ENCODE assay signal across 8 cellular contexts in genomic region chr19:19404879-19405860, GRCh38. TPM values are rescaled to one million over a fixed set of nuclear protein-coding genes. Genes with fewer than 3 reads are reported as not detected.
DNase-seq lines count a peak whose midpoint lies in the region; ATAC-seq and TF ChIP-seq lines count a peak whose summit lies in the region.

Gene GATAD2A, plus strand, starts transcription at chr19:19405675. Its CDS starts 59,671 bp downstream, at chr19:19465346.

- H3K9ac ChIP-seq in MM.1S (ENCODE audit: low read length), result peak within 1 kb of the TSS; percentile 75; the same call in 1 of the 2 replicates

- no peaks in the 10 kb centered on the region for H3K27me3 ChIP-seq in MM.1S (replicated peaks; ENCODE audit: insufficient read depth, low read length)
- no peaks in the 10 kb centered on the region for H3K27me3 ChIP-seq in osteoblast (ENCODE audit: insufficient read depth, low read length)
- no peaks in the 10 kb centered on the region for H3K27me3 ChIP-seq in testis

- ATAC-seq in activated naive CD4-positive, alpha-beta T cell treated with anti-CD3 and anti-CD28 coated beads, Interleukin-2, amount 50 U/mL, for 72 hours, result peak; percentile 76 to 77

- peak; percentile 92 for DNase-seq in GM04504 (ENCODE audit: low read depth)
- peak; percentile 95 for DNase-seq in HCEC 1CT
- peak; percentile 92 for DNase-seq in MM.1S
- DNase-seq in SKM-1 (lab: John Stamatoyannopoulos, UW; ENCODE audit: unreplicated experiment), result peak; percentile 47
- DNase-seq in activated naive CD4-positive, alpha-beta T cell treated with anti-CD3 and anti-CD28 coated beads, Interleukin-2, amount 50 U/mL, for 72 hours (ENCODE audit: low spot score in 2 of 2), result peak; percentile 94 to 96
- no peak for DNase-seq in glomerular endothelial cell (ENCODE audit: extremely low read depth, low read depth, low spot score)
- peak; percentile 98 for DNase-seq in osteoblast (ENCODE audit: insufficient read length, low spot score, missing footprints)
- DNase-seq in testis, result peak; percentile 97

- peak within 1 kb of the TSS; percentile 100 for H3K4me2 ChIP-seq in MM.1S (ENCODE audit: low read depth, low read length)
- peak within 1 kb of the TSS; percentile 86 for H3K4me2 ChIP-seq in osteoblast (ENCODE audit: insufficient read depth, low read length)

- no peaks in the 10 kb centered on the region for H3K9me3 ChIP-seq in MM.1S (replicated peaks; ENCODE audit: insufficient read depth, low read length)
- H3K9me3 ChIP-seq in osteoblast (ENCODE audit: low read depth, low read length), result no peaks in the 10 kb centered on the region
- H3K9me3 ChIP-seq in testis, result no peaks in the 10 kb centered on the region

- no peaks in the 10 kb centered on the region for H3K36me3 ChIP-seq in MM.1S (replicated peaks; ENCODE audit: insufficient read depth, low read length)
- no peaks in the 10 kb centered on the region for H3K36me3 ChIP-seq in osteoblast (ENCODE audit: insufficient read depth, low read length)
- H3K36me3 ChIP-seq in testis (ENCODE audit: low read depth, missing control alignments), result no peaks in the 10 kb centered on the region

- intact Hi-C loops in testis (cut with DNase I; ENCODE audit: low total_unique reads), result no loop called here

- H3K9me2 ChIP-seq in MM.1S (replicated peaks; ENCODE audit: insufficient read depth, low read length), result no peaks in the 10 kb centered on the region

- peak within 1 kb of the TSS; percentile 32; the same call in 1 of the 2 replicates for H3K27ac ChIP-seq in MM.1S (ENCODE audit: low read length)
- H3K27ac ChIP-seq in osteoblast (ENCODE audit: low read depth, low read length), result peak within 1 kb of the TSS; percentile 90
- H3K27ac ChIP-seq in testis, result peak within 1 kb of the TSS; percentile 78 to 93

- WGBS in testis, 2 donors, result 4 to 5% methylated on average over 19 to 47 of the region's 90 CpGs

- peaks cover 16% of the 10 kb centered on the region for H3F3A ChIP-seq in MM.1S (ENCODE audit: insufficient read depth, low read length)

- H4K20me1 ChIP-seq in MM.1S (ENCODE audit: insufficient read depth, low read length) (peaks cover 33% of the 10 kb centered on the region), osteoblast (ENCODE audit: insufficient read depth, low read length) (peaks cover 35% of the 10 kb centered on the region)

- no peaks in the 10 kb centered on the region for H3K9me3 Mint-ChIP-seq in activated naive CD4-positive, alpha-beta T cell treated with anti-CD3 and anti-CD28 coated beads, Interleukin-2, amount 50 U/mL, for 72 hours

- H3K4me3 ChIP-seq in MM.1S (ENCODE audit: low read length) (peak within 1 kb of the TSS; percentile 82), osteoblast (ENCODE audit: insufficient read depth, low read length) (peak within 1 kb of the TSS; percentile 83), testis (peak within 1 kb of the TSS; percentile 93 to 94)

- peak; percentile 15; the same call in 1 of the 2 replicates for TF ChIP-seq CTCF in MM.1S (IDR thresholded peaks at IDR 0.05; ENCODE audit: low read length)
- TF ChIP-seq CTCF in osteoblast (IDR thresholded peaks at IDR 0.05; ENCODE audit: extremely low read depth, low read depth, low read length), result peak; percentile 28
- TF ChIP-seq CTCF in testis (IDR thresholded peaks at IDR 0.05), result peak in 1 of 3 experiments; percentile 34

- H3K4me1 ChIP-seq in MM.1S (ENCODE audit: low read length) (peaks cover 12% of the 10 kb centered on the region), osteoblast (ENCODE audit: insufficient read depth, low read length) (peaks cover 36% of the 10 kb centered on the region), testis (peaks cover 42% of the 10 kb centered on the region)

- H3K27ac Mint-ChIP-seq in activated naive CD4-positive, alpha-beta T cell treated with anti-CD3 and anti-CD28 coated beads, Interleukin-2, amount 50 U/mL, for 72 hours, result peak within 1 kb of the TSS; percentile 90 to 94

- peaks cover 57% of the 10 kb centered on the region for H3K79me2 ChIP-seq in MM.1S (ENCODE audit: low read length)
- H3K79me2 ChIP-seq in osteoblast (ENCODE audit: insufficient read depth, low read length), result peaks cover 63% of the 10 kb centered on the region

- no peak for TF ChIP-seq POLR2A in testis (IDR thresholded peaks at IDR 0.05)

- H3K36me3 Mint-ChIP-seq in activated naive CD4-positive, alpha-beta T cell treated with anti-CD3 and anti-CD28 coated beads, Interleukin-2, amount 50 U/mL, for 72 hours, result peaks cover 4 to 14% of the 10 kb centered on the region in 2 donors

- H2AFZ ChIP-seq in MM.1S (ENCODE audit: low read length), result peak within 1 kb of the TSS; percentile 77
- peak within 1 kb of the TSS; percentile 83 for H2AFZ ChIP-seq in osteoblast (ENCODE audit: low read length)

RNA-seq across cellular contexts. Expression of gene GATAD2A, which starts in this region (rescaled TPM):
- 100 to 1,000 TPM; 122 to 134 TPM for total RNA-seq in activated naive CD4-positive, alpha-beta T cell treated with anti-CD3 and anti-CD28 coated beads, Interleukin-2, amount 50 U/mL, for 72 hours
- total RNA-seq in glomerular endothelial cell, result 97.8 and 102 TPM in 2 replicates
- total RNA-seq in osteoblast, result 48.6 and 48.9 TPM in 2 replicates
- 100 to 1,000 TPM; 163 to 197 TPM for total RNA-seq in testis
- polyA plus RNA-seq in testis (ENCODE audit: insufficient read depth, low read depth, low replicate concordance), result 109 TPM

Comparison
In these comparisons a context has a peak if more than half of its experiments do, and no peak if none do; other contexts are left out.
1. H3K27ac ChIP-seq: peak in every context shown above with its lines; median percentile 90 in osteoblast; 86 in testis; 32 in MM.1S.